In the genomic region with DNA sequence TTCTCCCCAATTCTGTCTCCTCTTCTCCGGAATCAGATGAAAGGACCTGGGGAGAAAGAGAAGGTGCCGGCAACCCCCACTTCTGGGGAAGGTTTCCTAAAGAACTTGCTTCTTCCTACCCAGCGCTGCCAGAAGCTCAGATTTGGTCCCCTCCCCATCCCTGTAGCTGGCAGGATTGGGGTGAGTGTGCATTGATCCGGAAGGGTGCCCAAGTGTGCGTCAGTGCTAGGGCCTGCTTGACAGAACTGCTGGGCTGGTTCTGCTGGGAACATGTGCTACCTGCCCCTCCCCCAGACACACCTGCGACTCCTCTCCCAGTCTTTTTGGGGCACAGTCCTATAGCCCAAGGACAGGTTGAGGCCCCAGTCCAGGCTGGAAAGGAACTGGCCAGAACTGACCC, we compare ENCODE assay signal across 11 cellular contexts. TPM values are rescaled to one million over a fixed set of nuclear protein-coding genes. Genes with fewer than 3 reads are reported as not detected.
DNase-seq lines count a peak whose midpoint lies in the region; ATAC-seq and TF ChIP-seq lines count a peak whose summit lies in the region.
"Had no signal": no experiment of that assay in that cellular context is flagged by ENCODE, and none has a peak within 500 bp of the region (broad histone marks: within the 10 kb centered on the region; RNA-seq: fewer than 3 reads in every experiment).

No MANE protein-coding gene starts in this region.

- H3K36me3 ChIP-seq in MG63, result peaks cover 36% of the 10 kb centered on the region
- peaks cover 5% of the 10 kb centered on the region for H3K36me3 ChIP-seq in mesendoderm (ENCODE audit: control insufficient read depth, insufficient read depth, low read length)
- no peaks in the 10 kb centered on the region for H3K36me3 ChIP-seq in thoracic aorta

- H3K23ac ChIP-seq in mesendoderm (ENCODE audit: low read length), result no peak overlapping the region

- no peak overlapping the region for H4K5ac ChIP-seq in mesendoderm (ENCODE audit: low read length)

- no peak overlapping the region for H2BK120ac ChIP-seq in mesendoderm (ENCODE audit: low read depth, low read length)

- ATAC-seq in thoracic aorta (ENCODE audit: insufficient number of reproducible peaks, low FRiP score, low read depth), result no peak

- no CpG with 5 or more reads among the region's 6 CpGs for WGBS in mesendoderm (ENCODE audit: extremely low coverage, insufficient coverage, low lambda C conversion rate)

- peak overlapping the region; percentile 45 for H3K56ac ChIP-seq in mesendoderm (ENCODE audit: low read length)

- peak overlapping the region; percentile 91 for H3K9ac ChIP-seq in mesendoderm (ENCODE audit: low read length)
- H3K9ac ChIP-seq: KMS-11 had no signal

- H3K79me1 ChIP-seq in mesendoderm (ENCODE audit: low read length), result peaks cover 13% of the 10 kb centered on the region

- H4K8ac ChIP-seq in mesendoderm (ENCODE audit: low read depth, low read length), result no peak overlapping the region

- TF ChIP-seq CTCF in epithelial cell of esophagus (IDR thresholded peaks at IDR 0.05; ENCODE audit: insufficient read depth, low read depth, low read length, missing control alignments) (no peak), thoracic aorta (IDR thresholded peaks at IDR 0.05) (no peak)

- no peak overlapping the region for H2AK5ac ChIP-seq in mesendoderm (ENCODE audit: low read length)

- peak overlapping the region; percentile 82 for H3K4me3 ChIP-seq in MG63
- peak overlapping the region; percentile 94 for H3K4me3 ChIP-seq in epithelial cell of esophagus (ENCODE audit: low read length)
- no peak overlapping the region for H3K4me3 ChIP-seq in mesendoderm (ENCODE audit: low read length)
- H3K4me3 ChIP-seq in thoracic aorta, result no peak overlapping the region

- H3K79me2 ChIP-seq in mesendoderm (ENCODE audit: control insufficient read depth, insufficient read depth, low read length), result peaks cover 31% of the 10 kb centered on the region

- H3K27me3 ChIP-seq in MG63 (no peaks in the 10 kb centered on the region), mesendoderm (ENCODE audit: insufficient read depth, low read length, poor library complexity) (no peaks in the 10 kb centered on the region), thoracic aorta (replicated peaks; ENCODE audit: insufficient read depth) (no peaks in the 10 kb centered on the region)

- no peak for DNase-seq in MG63
- DNase-seq in epithelial cell of esophagus (ENCODE audit: low read depth), result no peak
- no peak for DNase-seq in mesendoderm
- DNase-seq in thoracic aorta (ENCODE audit: low spot score), result no peak
- no peak for DNase-seq in effector CD4-positive, alpha-beta T cell
- no peak for DNase-seq in NCI-H2227 treated with DMSO at 0.1 percent for 48 hours (lab: John Stamatoyannopoulos, UW)
- no peak for DNase-seq in NCI-H2107 treated with DMSO at 0.1 percent for 48 hours (lab: John Stamatoyannopoulos, UW; ENCODE audit: unreplicated experiment)
- DNase-seq: NCI-H2029 treated with DMSO at 0.1 percent for 48 hours; NK-92 treated with Interleukin-12 subunit alpha and Interleukin-12 subunit beta, amount 100 ng/mL, for 24 hours; stimulated activated CD4-positive, alpha-beta T cell treated with anti-CD3 and anti-CD28 coated beads, Interleukin-4, amount 100 ng/mL, for 1 hour had no signal

- H3K4me2 ChIP-seq in mesendoderm (ENCODE audit: low read length), result peak overlapping the region; percentile 14
- H3K4me2 ChIP-seq: KMS-11 had no signal

- no peak overlapping the region for H2BK15ac ChIP-seq in mesendoderm (replicated peaks; ENCODE audit: low read depth)

- no peak overlapping the region for H3K4ac ChIP-seq in mesendoderm (ENCODE audit: low read depth, low read length)

- H3K4me1 ChIP-seq in mesendoderm (ENCODE audit: control insufficient read depth, low read depth, low read length) (peaks cover 14% of the 10 kb centered on the region), thoracic aorta (ENCODE audit: control insufficient read depth in 1 of 2, low read depth in 2 of 2) (peaks cover 22 to 33% of the 10 kb centered on the region in 2 donors)

- H3K18ac ChIP-seq in mesendoderm (ENCODE audit: low read length), result no peak overlapping the region

- no peak overlapping the region for H2BK5ac ChIP-seq in mesendoderm (ENCODE audit: low read length)

- H3K9me3 ChIP-seq in MG63, result no peaks in the 10 kb centered on the region
- no peaks in the 10 kb centered on the region for H3K9me3 ChIP-seq in thoracic aorta

- H3K27ac ChIP-seq in mesendoderm (ENCODE audit: low read depth, low read length) (no peak overlapping the region), thoracic aorta (peak overlapping the region; percentile 7 to 81)
- H3K27ac ChIP-seq: KMS-11 had no signal

RNA-seq across cellular contexts. Expression of a gene that starts 3.3 kb away (rescaled TPM):
- 28.8 and 47.4 TPM in 2 replicates for total RNA-seq in MG63 (2014; rRNA removed; shearing (Covaris generic); ENCODE audit: low replicate concordance)
- 12.7 TPM for polyA plus RNA-seq in mesendoderm (2013, experiment 1 of 2)
- 11.4 TPM for polyA plus RNA-seq in mesendoderm (2013, experiment 2 of 2)
- total RNA-seq in thoracic aorta, result 10 to 100 TPM in 1 of 2 donors, 1 to 10 TPM in 1; 3.5 to 21.0 TPM

Comparison
In these comparisons a context has a peak if more than half of its experiments do, and no peak if none do; other contexts are left out.
1. H3K4me3 ChIP-seq: peak in MG63 (single experiment) and epithelial cell of esophagus (single experiment); none in mesendoderm (single experiment) and thoracic aorta (single experiment).